ENCODE assay signal across 8 cellular contexts in the genomic region with DNA sequence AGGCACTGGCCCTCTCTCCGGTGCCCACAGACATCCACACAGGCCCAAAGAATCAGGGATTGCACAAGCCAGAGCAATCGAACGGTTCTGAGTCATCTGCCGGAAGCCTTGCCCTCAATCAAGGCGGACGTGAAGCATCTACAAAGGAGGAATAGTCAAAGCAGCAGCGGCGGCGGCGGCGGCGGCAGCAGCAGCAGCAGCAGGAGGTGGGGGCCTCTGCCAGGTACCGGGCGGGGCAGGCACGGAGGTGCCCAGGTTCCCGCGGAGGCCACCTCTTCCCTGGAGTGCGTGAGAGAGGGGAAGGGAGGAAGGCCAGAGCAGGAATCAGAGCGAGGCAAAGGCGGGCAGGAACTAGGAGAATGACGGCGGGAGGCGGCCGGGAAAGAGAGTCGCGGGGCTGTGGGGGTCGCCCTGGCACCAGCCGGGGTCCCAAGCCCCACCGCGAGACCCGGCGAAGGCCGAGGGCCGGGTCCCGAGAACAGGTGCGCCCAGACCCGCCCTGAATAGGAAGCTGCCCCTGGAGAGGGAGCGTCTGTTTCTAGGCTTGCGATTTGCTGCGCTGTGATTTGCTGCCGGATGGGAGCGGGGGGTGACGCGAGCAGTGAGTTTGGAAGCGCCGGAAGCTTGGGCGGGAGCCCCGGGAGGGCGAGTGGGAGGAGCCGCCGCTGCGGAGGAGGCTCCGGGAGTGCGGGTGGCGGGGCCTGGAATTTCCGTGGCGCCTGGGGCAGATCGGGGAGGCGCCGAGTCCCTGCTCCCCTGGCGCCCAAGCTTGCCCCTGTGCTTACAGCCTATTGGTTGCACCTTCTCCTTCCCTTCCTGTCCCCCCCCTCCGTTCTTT. TPM values are rescaled to one million over a fixed set of nuclear protein-coding genes. Genes with fewer than 3 reads are reported as not detected.
DNase-seq lines count a peak whose midpoint lies in the region; ATAC-seq and TF ChIP-seq lines count a peak whose summit lies in the region.

A gene with protein sequence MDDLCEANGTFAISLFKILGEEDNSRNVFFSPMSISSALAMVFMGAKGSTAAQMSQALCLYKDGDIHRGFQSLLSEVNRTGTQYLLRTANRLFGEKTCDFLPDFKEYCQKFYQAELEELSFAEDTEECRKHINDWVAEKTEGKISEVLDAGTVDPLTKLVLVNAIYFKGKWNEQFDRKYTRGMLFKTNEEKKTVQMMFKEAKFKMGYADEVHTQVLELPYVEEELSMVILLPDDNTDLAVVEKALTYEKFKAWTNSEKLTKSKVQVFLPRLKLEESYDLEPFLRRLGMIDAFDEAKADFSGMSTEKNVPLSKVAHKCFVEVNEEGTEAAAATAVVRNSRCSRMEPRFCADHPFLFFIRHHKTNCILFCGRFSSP (plus strand): TSS at position 117 of the 838 bp plus-strand sequence. CDS start 8,228 bp downstream, outside the sequence.

- DNase-seq in AG04449 (ENCODE audit: low read depth, low spot score) (peak; percentile 79), NCI-H345 treated with DMSO at 0.1 percent for 48 hours (lab: John Stamatoyannopoulos, UW; ENCODE audit: unreplicated experiment) (peak; percentile 87), coronary artery (ENCODE audit: low spot score) (peak; percentile 97), left kidney (ENCODE audit: low read depth, low spot score) (peak; percentile 98)
- DNase-seq in activated CD4-positive, alpha-beta T cell treated with anti-CD3 and anti-CD28 coated beads, Interleukin-2, amount 10 ng/mL, durations not matched to agents 7 days and 5 days: peak; percentile 82
- DNase-seq in stimulated activated CD4-positive, alpha-beta T cell treated with anti-CD3 and anti-CD28 coated beads, Interleukin-1b, Interleukin-23, amount 100 ng/mL, for 48 hours: peak; percentile 86

- H3K4me3 ChIP-seq in AG04449 (ENCODE audit: low read depth, low read length): peak within 1 kb of the TSS; percentile 85
- H3K4me3 ChIP-seq in coronary artery: peak within 1 kb of the TSS; percentile 90

- H3K4me1 Mint-ChIP-seq in activated CD4-positive, alpha-beta T cell treated with anti-CD3 and anti-CD28 coated beads, Interleukin-2, amount 10 ng/mL, durations not matched to agents 7 days and 5 days: peaks cover 28% of the 10 kb centered on the region

- H3K27ac ChIP-seq in coronary artery: peak within 1 kb of the TSS; percentile 97 to 98

- no peak for TF ChIP-seq CTCF in AG04449 (IDR thresholded peaks at IDR 0.05; ENCODE audit: insufficient read depth, low read length, missing control alignments)
- no peak for TF ChIP-seq CTCF in coronary artery (IDR thresholded peaks at IDR 0.05)

- POLR2A ChIA-PET in AG04449 (lab: Yijun Ruan, JAX): interaction anchor here (0.6 to 0.9 kb wide), 4 partner anchors 8 to 87 kb away, joined by 3 to 4 read pairs (median 3); no protein-coding TSS in a partner anchor
- POLR2A ChIA-PET in activated CD4-positive, alpha-beta T cell treated with anti-CD3 and anti-CD28 coated beads, Interleukin-2, amount 10 ng/mL, durations not matched to agents 7 days and 5 days (lab: Charles Lee): interaction anchor here (0.6 kb wide), 1 partner anchor 464 kb away, joined by 3 read pairs; no protein-coding TSS in a partner anchor

- no peaks in the 10 kb centered on the region for H3K9me3 Mint-ChIP-seq in activated CD4-positive, alpha-beta T cell treated with anti-CD3 and anti-CD28 coated beads, Interleukin-2, amount 10 ng/mL, durations not matched to agents 7 days and 5 days

- peak within 1 kb of the TSS; percentile 91 for H3K4me3 Mint-ChIP-seq in activated CD4-positive, alpha-beta T cell treated with anti-CD3 and anti-CD28 coated beads, Interleukin-2, amount 10 ng/mL, durations not matched to agents 7 days and 5 days

- CTCF ChIA-PET in AG04449 (lab: Yijun Ruan, JAX): interaction anchor here (0.8 to 1.5 kb wide), 2 partner anchors 12 to 25 kb away, joined by 3 read pairs; no protein-coding TSS in a partner anchor
- CTCF ChIA-PET in activated CD4-positive, alpha-beta T cell treated with anti-CD3 and anti-CD28 coated beads, Interleukin-2, amount 10 ng/mL, durations not matched to agents 7 days and 5 days (lab: Charles Lee): interaction anchor here (0.6 to 1.1 kb wide), 2 partner anchors 34 to 1775 kb away, joined by 3 read pairs; no protein-coding TSS in a partner anchor

- in situ Hi-C loops in GM18951 (cut with MboI; ENCODE audit: low sequenced_read_pairs, unreplicated experiment): no loop called here

- peaks cover 3% of the 10 kb centered on the region for H3K27me3 Mint-ChIP-seq in activated CD4-positive, alpha-beta T cell treated with anti-CD3 and anti-CD28 coated beads, Interleukin-2, amount 10 ng/mL, durations not matched to agents 7 days and 5 days

- H3K27ac Mint-ChIP-seq in activated CD4-positive, alpha-beta T cell treated with anti-CD3 and anti-CD28 coated beads, Interleukin-2, amount 10 ng/mL, durations not matched to agents 7 days and 5 days: peak within 1 kb of the TSS; percentile 98

- TF ChIP-seq POLR2A in GM18951 (IDR thresholded peaks at IDR 0.05; ENCODE audit: extremely low read depth, insufficient read depth, insufficient read length): peak; percentile 78

- H3K36me3 Mint-ChIP-seq in activated CD4-positive, alpha-beta T cell treated with anti-CD3 and anti-CD28 coated beads, Interleukin-2, amount 10 ng/mL, durations not matched to agents 7 days and 5 days (ENCODE audit: low read depth): no peaks in the 10 kb centered on the region

- peak; percentile 89 for ATAC-seq in HG03196 (IDR thresholded peaks at IDR 0.05; ENCODE audit: unreplicated experiment)

RNA-seq across cellular contexts. Expression of the gene that starts here (rescaled TPM):
- 1 to 10 TPM; 5.3 to 6.1 TPM for total RNA-seq in activated CD4-positive, alpha-beta T cell treated with anti-CD3 and anti-CD28 coated beads, Interleukin-2, amount 10 ng/mL, durations not matched to agents 7 days and 5 days

Comparison
In these comparisons a context has a peak if more than half of its experiments do, and no peak if none do; other contexts are left out.
1. Peak in every context shown above with its lines: DNase-seq, ATAC-seq, H3K4me3 ChIP-seq and H3K27ac ChIP-seq.